Comparison of ENCODE assay signal across 9 cellular contexts in the genomic region with DNA sequence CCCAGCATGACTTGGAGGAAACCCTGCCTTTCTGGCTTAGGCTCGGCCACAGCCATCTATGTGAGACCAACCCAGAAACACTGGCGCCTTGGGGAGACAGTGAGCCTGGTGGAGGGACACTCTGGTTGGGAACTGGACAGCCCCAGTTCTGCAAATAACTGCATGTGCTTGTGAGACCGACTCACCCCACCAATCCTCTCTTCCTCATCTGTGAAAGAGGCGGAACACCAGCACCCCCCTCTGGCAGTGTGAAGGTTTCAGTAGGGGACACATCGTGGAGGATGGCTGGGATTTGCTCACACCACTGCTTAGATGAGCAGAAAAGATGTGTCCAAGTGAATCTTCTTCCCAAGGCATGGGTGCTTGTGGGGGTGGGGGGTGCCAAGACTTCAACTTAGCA. TPM values are rescaled to one million over a fixed set of nuclear protein-coding genes. Genes with fewer than 3 reads are reported as not detected.
DNase-seq lines count a peak whose midpoint lies in the region; ATAC-seq and TF ChIP-seq lines count a peak whose summit lies in the region.
"Had no signal": no experiment of that assay in that cellular context is flagged by ENCODE, and none has a peak within 500 bp of the region (broad histone marks: within the 10 kb centered on the region; RNA-seq: fewer than 3 reads in every experiment).

No MANE protein-coding gene starts in this region.

- no peak for ATAC-seq in HG02571 (IDR thresholded peaks at IDR 0.05; ENCODE audit: unreplicated experiment)

- DNase-seq in NCI-H1417 (lab: John Stamatoyannopoulos, UW) = peak in 2 of 3 experiments; percentile 2 to 26
- DNase-seq in NCI-H1417 treated with DMSO at 0.1 percent for 48 hours (lab: John Stamatoyannopoulos, UW) = no peak
- DNase-seq in LNCaP clone FGC (ENCODE audit: low read depth) = no peak
- DNase-seq in activated CD4-positive, alpha-beta T cell treated with anti-CD3 and anti-CD28 coated beads, Interleukin-2, amount 50 U/mL, for 48 hours = peak; percentile 45 to 56
- DNase-seq in iPS-NIHi11 (ENCODE audit: low spot score) = peak; percentile 78
- no peak for DNase-seq in mesenteric fat pad (ENCODE audit: low spot score)
- no peak for DNase-seq in inferior parietal cortex (ENCODE audit: extremely low spot score)

- no peak overlapping the region for H3K4me3 ChIP-seq in LNCaP clone FGC (ENCODE audit: low read depth, low read length)
- H3K4me3 ChIP-seq: BLaER1 treated with 17β-estradiol and CSF1 and Interleukin-3, amounts not matched to agents 10 nM and 100 nM had no signal

- TF ChIP-seq CTCF in LNCaP clone FGC (IDR thresholded peaks at IDR 0.05; ENCODE audit: control insufficient read depth, extremely low read depth, insufficient read depth) = peak; percentile 53

RNA-seq across cellular contexts. Expression of a gene that starts 43.4 kb away (rescaled TPM):
- total RNA-seq in mesenteric fat pad = 2.4 TPM

Comparison
In these comparisons a context has a peak if more than half of its experiments do, and no peak if none do; other contexts are left out.
1. DNase-seq: peak in NCI-H1417 (2 of 3), activated CD4-positive, alpha-beta T cell treated with anti-CD3 and anti-CD28 coated beads, Interleukin-2, amount 50 U/mL, for 48 hours (2 of 2) and iPS-NIHi11 (single experiment); none in NCI-H1417 treated with DMSO at 0.1 percent for 48 hours (single experiment), LNCaP clone FGC (single experiment), mesenteric fat pad (single experiment) and inferior parietal cortex (single experiment).